In genomic region chr2:165544897-165545296, GRCh38 we compare ENCODE assay signal across 15 cellular contexts.
DNase-seq lines count a peak whose midpoint lies in the region; ATAC-seq and TF ChIP-seq lines count a peak whose summit lies in the region.
"Had no signal": no experiment of that assay in that cellular context is flagged by ENCODE, and none has a peak within 500 bp of the region (broad histone marks: within the 10 kb centered on the region; RNA-seq: fewer than 3 reads in every experiment).

No MANE protein-coding gene starts in this region.

- H3K27ac Mint-ChIP-seq in stimulated activated naive B cell treated with anti-CD40 and anti-IgM and Interleukin-4, amounts not matched to agents 10 μg/mL and 1 μg/mL and 100 μg/mL, for 72 hours: no peak overlapping the region
- H3K27ac Mint-ChIP-seq in CD4-positive, alpha-beta T cell: no peak overlapping the region
- H3K27ac Mint-ChIP-seq: activated T-helper 17 cell treated with anti-CD3 and anti-CD28 coated beads, Interleukin-2, amount 50 U/mL, for 72 hours had no signal

- no peaks in the 10 kb centered on the region for H3K9me3 Mint-ChIP-seq in stimulated activated naive B cell treated with anti-CD40 and anti-IgM and Interleukin-4, amounts not matched to agents 10 μg/mL and 1 μg/mL and 100 μg/mL, for 72 hours
- H3K9me3 Mint-ChIP-seq in CD4-positive, alpha-beta T cell: no peaks in the 10 kb centered on the region
- H3K9me3 Mint-ChIP-seq: activated T-helper 17 cell treated with anti-CD3 and anti-CD28 coated beads, Interleukin-2, amount 50 U/mL, for 72 hours had no signal

- intact Hi-C loops in CD4-positive, alpha-beta T cell (cut with DNase I, micrococcal nuclease): no loop called here

- no peak overlapping the region for H3K27ac ChIP-seq in CD4-positive, alpha-beta T cell (ENCODE audit: low read depth, low read length)
- H3K27ac ChIP-seq: lower lobe of right lung, SJSA1 had no signal

- CTCF ChIA-PET in CD4-positive, alpha-beta T cell (lab: Charles Lee): no interaction called here

- no peaks in the 10 kb centered on the region for H3K36me3 Mint-ChIP-seq in stimulated activated naive B cell treated with anti-CD40 and anti-IgM and Interleukin-4, amounts not matched to agents 10 μg/mL and 1 μg/mL and 100 μg/mL, for 72 hours
- H3K36me3 Mint-ChIP-seq in CD4-positive, alpha-beta T cell (ENCODE audit: low read depth): no peaks in the 10 kb centered on the region

- peak; percentile 96 for ATAC-seq in GM19324 (IDR thresholded peaks at IDR 0.05; ENCODE audit: low FRiP score, unreplicated experiment)
- ATAC-seq in GM21825 (IDR thresholded peaks at IDR 0.05; ENCODE audit: unreplicated experiment): peak; percentile 66
- ATAC-seq in HG03280 (IDR thresholded peaks at IDR 0.05; ENCODE audit: unreplicated experiment): peak; percentile 92
- peak; percentile 52 to 71 for ATAC-seq in stimulated activated naive B cell treated with anti-CD40 and anti-IgM and Interleukin-4, amounts not matched to agents 10 μg/mL and 1 μg/mL and 100 μg/mL, for 72 hours (replicated peaks)
- no peak for ATAC-seq in activated CD4-positive, CD25-positive, alpha-beta regulatory T cell treated with anti-CD3 and anti-CD28 coated beads, Interleukin-2, amount 50 U/mL, for 24 hours
- no peak for ATAC-seq in CD4-positive, alpha-beta T cell (ENCODE audit: poor library complexity)
- ATAC-seq: activated T-helper 17 cell treated with anti-CD3 and anti-CD28 coated beads, Interleukin-2, amount 50 U/mL, for 72 hours; lower lobe of right lung had no signal

- no peaks in the 10 kb centered on the region for H3K9me3 ChIP-seq in CD4-positive, alpha-beta T cell (ENCODE audit: control insufficient read depth, low read length)
- H3K9me3 ChIP-seq: Caco-2, lower lobe of right lung, SJSA1 had no signal

- no peak for TF ChIP-seq CTCF in CD4-positive, alpha-beta T cell (IDR thresholded peaks at IDR 0.05)

- H3K4me3 Mint-ChIP-seq in stimulated activated naive B cell treated with anti-CD40 and anti-IgM and Interleukin-4, amounts not matched to agents 10 μg/mL and 1 μg/mL and 100 μg/mL, for 72 hours: no peak overlapping the region
- H3K4me3 Mint-ChIP-seq in CD4-positive, alpha-beta T cell: no peak overlapping the region
- H3K4me3 Mint-ChIP-seq: activated T-helper 17 cell treated with anti-CD3 and anti-CD28 coated beads, Interleukin-2, amount 50 U/mL, for 72 hours had no signal

- H3K27me3 ChIP-seq in CD4-positive, alpha-beta T cell (ENCODE audit: control insufficient read depth, insufficient read depth, low read length): no peaks in the 10 kb centered on the region

- POLR2A ChIA-PET in CD4-positive, alpha-beta T cell (lab: Charles Lee): no interaction called here

- DNase-seq in stimulated activated naive B cell treated with anti-CD40 and anti-IgM and Interleukin-4, amounts not matched to agents 10 μg/mL and 1 μg/mL and 100 μg/mL, for 72 hours: no peak
- DNase-seq in iPS-NIHi7 (ENCODE audit: extremely low spot score): no peak
- DNase-seq in CD4-positive, alpha-beta T cell: no peak
- DNase-seq: activated CD4-positive, CD25-positive, alpha-beta regulatory T cell treated with anti-CD3 and anti-CD28 coated beads, Interleukin-2, amount 50 U/mL, for 72 hours; Caco-2; lower lobe of right lung; NCI-H510A treated with DMSO at 0.1 percent for 48 hours; occipital lobe; stimulated activated naive CD4-positive, alpha-beta T cell had no signal

- no peaks in the 10 kb centered on the region for H3K27me3 Mint-ChIP-seq in stimulated activated naive B cell treated with anti-CD40 and anti-IgM and Interleukin-4, amounts not matched to agents 10 μg/mL and 1 μg/mL and 100 μg/mL, for 72 hours
- H3K27me3 Mint-ChIP-seq in CD4-positive, alpha-beta T cell: no peaks in the 10 kb centered on the region

- H3K4me1 Mint-ChIP-seq in stimulated activated naive B cell treated with anti-CD40 and anti-IgM and Interleukin-4, amounts not matched to agents 10 μg/mL and 1 μg/mL and 100 μg/mL, for 72 hours: no peaks in the 10 kb centered on the region
- H3K4me1 Mint-ChIP-seq in CD4-positive, alpha-beta T cell (ENCODE audit: low read depth): no peaks in the 10 kb centered on the region
- H3K4me1 Mint-ChIP-seq: activated T-helper 17 cell treated with anti-CD3 and anti-CD28 coated beads, Interleukin-2, amount 50 U/mL, for 72 hours had no signal

Comparison
In these comparisons a context has a peak if more than half of its experiments do, and no peak if none do; other contexts are left out.
1. ATAC-seq: peak in GM19324 (single experiment), GM21825 (single experiment), HG03280 (single experiment) and stimulated activated naive B cell treated with anti-CD40 and anti-IgM and Interleukin-4, amounts not matched to agents 10 μg/mL and 1 μg/mL and 100 μg/mL, for 72 hours (2 of 2); none in activated CD4-positive, CD25-positive, alpha-beta regulatory T cell treated with anti-CD3 and anti-CD28 coated beads, Interleukin-2, amount 50 U/mL, for 24 hours (0 of 2) and CD4-positive, alpha-beta T cell (single experiment).